Comparison of ENCODE assay signal across 1 cellular context in the genomic region with DNA sequence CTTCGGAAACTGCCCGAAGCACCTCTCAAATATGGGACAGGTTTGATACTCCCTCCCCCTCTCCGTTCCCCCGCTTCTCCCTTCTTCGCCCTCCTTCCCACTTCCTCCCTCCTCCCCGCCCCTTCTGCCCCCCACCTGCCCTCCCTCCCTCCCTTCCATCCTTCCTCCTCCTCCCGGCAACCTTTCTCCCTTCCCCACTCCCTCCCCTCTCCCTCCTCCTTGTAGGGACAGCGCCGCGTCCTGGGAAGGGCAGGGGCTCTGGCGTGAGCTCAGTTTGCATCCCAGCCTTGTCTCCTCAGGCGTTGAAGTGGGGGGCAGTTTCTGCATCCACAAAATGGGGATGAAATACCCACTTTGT.
TF ChIP-seq lines count a peak whose summit lies in the region.

No MANE protein-coding gene starts in this region.

TF ChIP-seq in IMR-90, 13 proteins besides CTCF, POLR2A, EP300 and RAD21:
- TF ChIP-seq, protein P1, sequence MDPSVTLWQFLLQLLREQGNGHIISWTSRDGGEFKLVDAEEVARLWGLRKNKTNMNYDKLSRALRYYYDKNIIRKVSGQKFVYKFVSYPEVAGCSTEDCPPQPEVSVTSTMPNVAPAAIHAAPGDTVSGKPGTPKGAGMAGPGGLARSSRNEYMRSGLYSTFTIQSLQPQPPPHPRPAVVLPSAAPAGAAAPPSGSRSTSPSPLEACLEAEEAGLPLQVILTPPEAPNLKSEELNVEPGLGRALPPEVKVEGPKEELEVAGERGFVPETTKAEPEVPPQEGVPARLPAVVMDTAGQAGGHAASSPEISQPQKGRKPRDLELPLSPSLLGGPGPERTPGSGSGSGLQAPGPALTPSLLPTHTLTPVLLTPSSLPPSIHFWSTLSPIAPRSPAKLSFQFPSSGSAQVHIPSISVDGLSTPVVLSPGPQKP (IDR thresholded peaks at IDR 0.05; ENCODE audit: borderline replicate concordance, low read depth, low read length), result no peak
- TF ChIP-seq CEBPB (IDR thresholded peaks at IDR 0.05; ENCODE audit: low read depth, low read length) (no peak), FOS (IDR thresholded peaks at IDR 0.05; ENCODE audit: low read depth, low read length) (no peak), MXI1 (IDR thresholded peaks at IDR 0.05; ENCODE audit: borderline replicate concordance, low read depth, low read length) (no peak), RFX5 (IDR thresholded peaks at IDR 0.05; ENCODE audit: low read depth, low read length) (no peak), BHLHE40 (IDR thresholded peaks at IDR 0.05; ENCODE audit: low read depth, low read length) (no peak)
